Comparison of ENCODE assay signal across 28 cellular contexts in the genomic region with DNA sequence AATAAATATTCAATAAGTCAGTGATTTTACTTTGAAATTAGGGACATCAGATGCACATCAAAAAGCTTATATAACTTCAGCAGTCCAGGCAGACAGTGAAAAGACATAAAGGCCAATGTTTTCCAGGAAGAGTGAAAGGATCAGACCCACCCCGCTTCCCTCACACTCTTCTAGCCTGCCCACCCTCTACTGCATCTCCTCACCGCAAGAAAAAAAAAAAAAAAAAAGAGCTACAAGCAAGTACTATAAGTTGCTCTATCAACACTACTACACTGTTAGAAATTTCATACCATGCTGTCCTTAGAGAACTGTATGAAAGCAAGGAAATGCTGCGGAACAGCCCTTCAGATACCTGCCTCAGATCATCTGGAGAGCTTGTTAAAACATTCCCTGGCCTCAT.
"Had no signal": no experiment of that assay in that cellular context is flagged by ENCODE, and none has a peak within 500 bp of the region (broad histone marks: within the 10 kb centered on the region; RNA-seq: fewer than 3 reads in every experiment).

No MANE protein-coding gene starts in this region.

- H3K27me3 ChIP-seq: breast epithelium had no signal

- H3K27ac Mint-ChIP-seq: activated naive CD4-positive, alpha-beta T cell treated with anti-CD3 and anti-CD28 coated beads, Interleukin-2, amount 50 U/mL, for 24 hours; activated T-helper 1 cell treated with anti-CD3 and anti-CD28 coated beads, Interleukin-12 subunit alpha, Interleukin-12 subunit beta, Interleukin-2, Interleukin-4 antibody, amounts not matched to agents 30 ng/mL and 10 ng/mL and 1 ng/mL, durations not matched to agents 14 hours and 24 hours and 36 hours; T-helper 1 cell treated with Interleukin-12 subunit alpha and Interleukin-12 subunit beta and Interleukin-4 antibody, amounts not matched to agents 30 μg/mL and 1 μg/mL, for 36 hours had no signal

- FAIRE-seq: HepG2 had no signal

- H3K36me3 Mint-ChIP-seq: activated naive CD4-positive, alpha-beta T cell treated with anti-CD3 and anti-CD28 coated beads, Interleukin-2, amount 50 U/mL, for 24 hours had no signal

- H3K27me3 Mint-ChIP-seq: activated naive CD4-positive, alpha-beta T cell treated with anti-CD3 and anti-CD28 coated beads, Interleukin-2, amount 50 U/mL, for 24 hours had no signal

- H3K27ac ChIP-seq: breast epithelium, SK-N-MC had no signal

- DNase-seq: activated CD4-positive, alpha-beta T cell treated with anti-CD3 and anti-CD28 coated beads for 48 hours; activated CD4-positive, alpha-beta T cell treated with anti-CD3 and anti-CD28 coated beads, Interleukin-2, amount 50 U/mL, for 4 hours; activated CD4-positive, CD25-positive, alpha-beta regulatory T cell treated with anti-CD3 and anti-CD28 coated beads, Interleukin-2, amount 50 U/mL, for 72 hours; activated CD8-positive, alpha-beta memory T cell treated with anti-CD3 and anti-CD28 coated beads for 24 hours; activated effector memory CD4-positive, alpha-beta T cell treated with Interleukin-2 at 50 U/mL for 16 hours; activated naive CD4-positive, alpha-beta T cell; activated T-cell treated with anti-CD3 and anti-CD28 coated beads, Interleukin-2, amount 50 U/mL, for 1 hour; aorta; caudate nucleus; Kasumi-1; NCI-H1092; NCI-H1930; NCI-H2171; NCI-H2227 treated with DMSO at 0.1 percent for 48 hours; NCI-H446 treated with DMSO at 0.1 percent for 48 hours; NCI-H524 treated with DMSO at 0.1 percent for 48 hours; NCI-H82; OCI-M1; RPMI8226; SW 1271 had no signal

- H3K9me3 ChIP-seq: breast epithelium had no signal

- H3K36me3 ChIP-seq: breast epithelium had no signal

- H3K4me1 ChIP-seq: breast epithelium had no signal

- H3K4me3 ChIP-seq: breast epithelium, SK-N-MC had no signal

- H3K9me3 Mint-ChIP-seq: activated naive CD4-positive, alpha-beta T cell treated with anti-CD3 and anti-CD28 coated beads, Interleukin-2, amount 50 U/mL, for 24 hours; activated T-helper 1 cell treated with anti-CD3 and anti-CD28 coated beads, Interleukin-12 subunit alpha, Interleukin-12 subunit beta, Interleukin-2, Interleukin-4 antibody, amounts not matched to agents 30 ng/mL and 10 ng/mL and 1 ng/mL, durations not matched to agents 14 hours and 24 hours and 36 hours; T-helper 1 cell treated with Interleukin-12 subunit alpha and Interleukin-12 subunit beta and Interleukin-4 antibody, amounts not matched to agents 30 μg/mL and 1 μg/mL, for 36 hours had no signal

- ATAC-seq: HepG2, Panc1, Right ventricle myocardium inferior had no signal

- H3K4me3 Mint-ChIP-seq: activated naive CD4-positive, alpha-beta T cell treated with anti-CD3 and anti-CD28 coated beads, Interleukin-2, amount 50 U/mL, for 24 hours; activated T-helper 1 cell treated with anti-CD3 and anti-CD28 coated beads, Interleukin-12 subunit alpha, Interleukin-12 subunit beta, Interleukin-2, Interleukin-4 antibody, amounts not matched to agents 30 ng/mL and 10 ng/mL and 1 ng/mL, durations not matched to agents 14 hours and 24 hours and 36 hours; T-helper 1 cell treated with Interleukin-12 subunit alpha and Interleukin-12 subunit beta and Interleukin-4 antibody, amounts not matched to agents 30 μg/mL and 1 μg/mL, for 36 hours had no signal
